In the genomic region with DNA sequence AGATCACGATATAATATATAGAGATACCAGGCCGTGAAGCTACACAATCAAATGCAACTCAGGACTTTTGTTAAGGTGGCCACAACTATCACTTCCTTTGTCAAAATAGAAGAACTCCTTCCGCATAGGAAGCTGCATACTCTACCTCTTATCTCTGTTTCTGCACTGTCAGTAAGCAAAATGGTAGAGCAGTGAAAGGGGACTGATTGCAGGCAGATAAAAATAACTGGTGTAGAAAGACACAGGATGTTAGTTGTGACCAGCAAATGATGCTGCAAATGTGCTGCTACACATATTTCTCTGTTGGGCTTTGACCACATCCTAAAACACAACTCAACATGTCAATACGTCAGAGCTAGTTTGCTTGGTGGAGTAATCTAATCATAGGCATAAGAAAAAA, we compare ENCODE assay signal across 13 cellular contexts. TPM values are rescaled to one million over a fixed set of nuclear protein-coding genes. Genes with fewer than 3 reads are reported as not detected.
DNase-seq lines count a peak whose midpoint lies in the region; ATAC-seq and TF ChIP-seq lines count a peak whose summit lies in the region.
"Had no signal": no experiment of that assay in that cellular context is flagged by ENCODE, and none has a peak within 500 bp of the region (broad histone marks: within the 10 kb centered on the region; RNA-seq: fewer than 3 reads in every experiment).

No MANE protein-coding gene starts in this region.

- no peak for TF ChIP-seq CTCF in activated CD8-positive, alpha-beta T cell treated with anti-CD3 and anti-CD28 coated beads for 36 hours (IDR thresholded peaks at IDR 0.05)

- peaks cover 7% of the 10 kb centered on the region for H3K36me3 Mint-ChIP-seq in activated CD4-positive, alpha-beta T cell treated with anti-CD3 and anti-CD28 coated beads, Interleukin-2, amount 10 ng/mL, durations not matched to agents 7 days and 5 days (ENCODE audit: low read depth)
- H3K36me3 Mint-ChIP-seq in activated CD8-positive, alpha-beta T cell treated with anti-CD3 and anti-CD28 coated beads for 36 hours (ENCODE audit: low read depth): no peaks in the 10 kb centered on the region
- H3K36me3 Mint-ChIP-seq in natural killer cell treated with Interleukin-12 subunit alpha and Interleukin-12 subunit beta and Interleukin-15 and Interleukin-18, amount 100 ng/mL, for 72 hours: peaks cover 8% of the 10 kb centered on the region

- peaks cover 25% of the 10 kb centered on the region for H3K9me3 Mint-ChIP-seq in activated CD4-positive, alpha-beta T cell treated with anti-CD3 and anti-CD28 coated beads, Interleukin-2, amount 10 ng/mL, durations not matched to agents 7 days and 5 days
- peaks cover 7% of the 10 kb centered on the region for H3K9me3 Mint-ChIP-seq in activated CD8-positive, alpha-beta T cell treated with anti-CD3 and anti-CD28 coated beads for 36 hours
- peaks cover 7% of the 10 kb centered on the region for H3K9me3 Mint-ChIP-seq in natural killer cell treated with Interleukin-12 subunit alpha and Interleukin-12 subunit beta and Interleukin-15 and Interleukin-18, amount 100 ng/mL, for 72 hours

- H3K4me1 Mint-ChIP-seq in activated CD4-positive, alpha-beta T cell treated with anti-CD3 and anti-CD28 coated beads, Interleukin-2, amount 10 ng/mL, durations not matched to agents 7 days and 5 days: peaks cover 33% of the 10 kb centered on the region
- peaks cover 20% of the 10 kb centered on the region for H3K4me1 Mint-ChIP-seq in activated CD8-positive, alpha-beta T cell treated with anti-CD3 and anti-CD28 coated beads for 36 hours (ENCODE audit: low read depth)
- H3K4me1 Mint-ChIP-seq in natural killer cell treated with Interleukin-12 subunit alpha and Interleukin-12 subunit beta and Interleukin-15 and Interleukin-18, amount 100 ng/mL, for 72 hours (ENCODE audit: low read depth in 2 of 2): peaks cover 9 to 22% of the 10 kb centered on the region in 2 donors

- CTCF ChIA-PET in activated CD4-positive, alpha-beta T cell treated with anti-CD3 and anti-CD28 coated beads, Interleukin-2, amount 10 ng/mL, durations not matched to agents 7 days and 5 days (lab: Charles Lee): interaction anchor here (2.7 kb wide), 1 partner anchor 13 kb away, joined by 17 read pairs; no protein-coding TSS in a partner anchor
- CTCF ChIA-PET in activated CD8-positive, alpha-beta T cell treated with anti-CD3 and anti-CD28 coated beads for 36 hours (lab: Charles Lee): interaction anchor here (1.1 to 1.6 kb wide), 3 partner anchors 11 to 109 kb away, joined by 4 to 5 read pairs (median 4); no protein-coding TSS in a partner anchor

- intact Hi-C loops in activated CD8-positive, alpha-beta T cell treated with anti-CD3 and anti-CD28 coated beads for 36 hours (cut with micrococcal nuclease): no loop called here

- POLR2A ChIA-PET in activated CD4-positive, alpha-beta T cell treated with anti-CD3 and anti-CD28 coated beads, Interleukin-2, amount 10 ng/mL, durations not matched to agents 7 days and 5 days (lab: Charles Lee): no interaction called here
- POLR2A ChIA-PET in activated CD8-positive, alpha-beta T cell treated with anti-CD3 and anti-CD28 coated beads for 36 hours (lab: Charles Lee): interaction anchor here (0.5 to 1.1 kb wide), 3 partner anchors 12 to 48 kb away, joined by 3 to 5 read pairs (median 3); no protein-coding TSS in a partner anchor

- DNase-seq in activated CD4-positive, alpha-beta T cell treated with anti-CD3 and anti-CD28 coated beads, Interleukin-2, amount 10 ng/mL, durations not matched to agents 7 days and 5 days: peak; percentile 74
- no peak for DNase-seq in activated CD4-positive, alpha-beta T cell treated with anti-CD3 and anti-CD28 coated beads for 1 hour
- DNase-seq in activated CD8-positive, alpha-beta T cell treated with anti-CD3 and anti-CD28 coated beads for 36 hours: peak; percentile 49
- no peak for DNase-seq in natural killer cell treated with Interleukin-12 subunit alpha and Interleukin-12 subunit beta and Interleukin-15 and Interleukin-18, amount 100 ng/mL, for 72 hours (ENCODE audit: low spot score)
- DNase-seq in DMS79 treated with DMSO at 0.1 percent for 48 hours (lab: John Stamatoyannopoulos, UW) (no peak), Kasumi-1 (lab: John Stamatoyannopoulos, UW) (no peak), NCI-H1417 treated with DMSO at 0.1 percent for 48 hours (lab: John Stamatoyannopoulos, UW) (no peak)
- DNase-seq: ACHN, NCI-H1105 treated with DMSO at 0.1 percent for 48 hours, NCI-H446 treated with DMSO at 0.1 percent for 48 hours, RPMI8226, tibial artery had no signal

- ATAC-seq in HG02870 (IDR thresholded peaks at IDR 0.05; ENCODE audit: unreplicated experiment): peak; percentile 71
- peak; percentile 95 for ATAC-seq in activated CD8-positive, alpha-beta T cell treated with anti-CD3 and anti-CD28 coated beads for 36 hours
- peak; percentile 81 to 93 for ATAC-seq in natural killer cell treated with Interleukin-12 subunit alpha and Interleukin-12 subunit beta and Interleukin-15 and Interleukin-18, amount 100 ng/mL, for 72 hours

- H3K4me3 Mint-ChIP-seq in activated CD4-positive, alpha-beta T cell treated with anti-CD3 and anti-CD28 coated beads, Interleukin-2, amount 10 ng/mL, durations not matched to agents 7 days and 5 days: peak overlapping the region; percentile 33
- peak overlapping the region; percentile 4 for H3K4me3 Mint-ChIP-seq in activated CD8-positive, alpha-beta T cell treated with anti-CD3 and anti-CD28 coated beads for 36 hours
- H3K4me3 Mint-ChIP-seq in natural killer cell treated with Interleukin-12 subunit alpha and Interleukin-12 subunit beta and Interleukin-15 and Interleukin-18, amount 100 ng/mL, for 72 hours: peak overlapping the region; percentile 49

- peak overlapping the region; percentile 93 for H3K27ac Mint-ChIP-seq in activated CD4-positive, alpha-beta T cell treated with anti-CD3 and anti-CD28 coated beads, Interleukin-2, amount 10 ng/mL, durations not matched to agents 7 days and 5 days
- peak overlapping the region; percentile 86 for H3K27ac Mint-ChIP-seq in activated CD8-positive, alpha-beta T cell treated with anti-CD3 and anti-CD28 coated beads for 36 hours
- peak overlapping the region; percentile 74 to 82 for H3K27ac Mint-ChIP-seq in natural killer cell treated with Interleukin-12 subunit alpha and Interleukin-12 subunit beta and Interleukin-15 and Interleukin-18, amount 100 ng/mL, for 72 hours

- no peaks in the 10 kb centered on the region for H3K27me3 Mint-ChIP-seq in activated CD4-positive, alpha-beta T cell treated with anti-CD3 and anti-CD28 coated beads, Interleukin-2, amount 10 ng/mL, durations not matched to agents 7 days and 5 days
- H3K27me3 Mint-ChIP-seq in activated CD8-positive, alpha-beta T cell treated with anti-CD3 and anti-CD28 coated beads for 36 hours: no peaks in the 10 kb centered on the region
- H3K27me3 Mint-ChIP-seq in natural killer cell treated with Interleukin-12 subunit alpha and Interleukin-12 subunit beta and Interleukin-15 and Interleukin-18, amount 100 ng/mL, for 72 hours: no peaks in the 10 kb centered on the region

RNA-seq across cellular contexts. Expression of a gene that starts 16.3 kb away (rescaled TPM):
- total RNA-seq in activated CD4-positive, alpha-beta T cell treated with anti-CD3 and anti-CD28 coated beads, Interleukin-2, amount 10 ng/mL, durations not matched to agents 7 days and 5 days: 100 to 1,000 TPM; 126 to 151 TPM
- 10 to 100 TPM; 13.8 to 15.5 TPM for total RNA-seq in activated CD8-positive, alpha-beta T cell treated with anti-CD3 and anti-CD28 coated beads for 36 hours
- total RNA-seq in natural killer cell treated with Interleukin-12 subunit alpha and Interleukin-12 subunit beta and Interleukin-15 and Interleukin-18, amount 100 ng/mL, for 72 hours: 1 to 10 TPM; 2.7 to 3.0 TPM

RNA-seq across cellular contexts. Expression of a gene that starts 49.1 kb away (rescaled TPM):
- not detected for total RNA-seq in activated CD4-positive, alpha-beta T cell treated with anti-CD3 and anti-CD28 coated beads, Interleukin-2, amount 10 ng/mL, durations not matched to agents 7 days and 5 days
- total RNA-seq in activated CD8-positive, alpha-beta T cell treated with anti-CD3 and anti-CD28 coated beads for 36 hours: not detected
- not detected for total RNA-seq in natural killer cell treated with Interleukin-12 subunit alpha and Interleukin-12 subunit beta and Interleukin-15 and Interleukin-18, amount 100 ng/mL, for 72 hours

Comparison
In these comparisons a context has a peak if more than half of its experiments do, and no peak if none do; other contexts are left out.
1. DNase-seq: peak in activated CD4-positive, alpha-beta T cell treated with anti-CD3 and anti-CD28 coated beads, Interleukin-2, amount 10 ng/mL, durations not matched to agents 7 days and 5 days (single experiment) and activated CD8-positive, alpha-beta T cell treated with anti-CD3 and anti-CD28 coated beads for 36 hours (single experiment); none in activated CD4-positive, alpha-beta T cell treated with anti-CD3 and anti-CD28 coated beads for 1 hour (single experiment), natural killer cell treated with Interleukin-12 subunit alpha and Interleukin-12 subunit beta and Interleukin-15 and Interleukin-18, amount 100 ng/mL, for 72 hours (single experiment), DMS79 treated with DMSO at 0.1 percent for 48 hours (single experiment), Kasumi-1 (0 of 2) and NCI-H1417 treated with DMSO at 0.1 percent for 48 hours (single experiment).
2. RNA of a gene that starts 16.3 kb away (total RNA-seq): 126 to 151 TPM in activated CD4-positive, alpha-beta T cell treated with anti-CD3 and anti-CD28 coated beads, Interleukin-2, amount 10 ng/mL, durations not matched to agents 7 days and 5 days; 13.8 to 15.5 TPM in activated CD8-positive, alpha-beta T cell treated with anti-CD3 and anti-CD28 coated beads for 36 hours and 2.7 to 3.0 TPM in natural killer cell treated with Interleukin-12 subunit alpha and Interleukin-12 subunit beta and Interleukin-15 and Interleukin-18, amount 100 ng/mL, for 72 hours; every median in the first group is over 4 times any median in the second.
3. Peak in every context shown above with its lines, with median percentiles within 50 percentile points of each other: H3K27ac Mint-ChIP-seq, H3K4me3 Mint-ChIP-seq and ATAC-seq.